ENCODE assay signal across 25 cellular contexts in the genomic region with DNA sequence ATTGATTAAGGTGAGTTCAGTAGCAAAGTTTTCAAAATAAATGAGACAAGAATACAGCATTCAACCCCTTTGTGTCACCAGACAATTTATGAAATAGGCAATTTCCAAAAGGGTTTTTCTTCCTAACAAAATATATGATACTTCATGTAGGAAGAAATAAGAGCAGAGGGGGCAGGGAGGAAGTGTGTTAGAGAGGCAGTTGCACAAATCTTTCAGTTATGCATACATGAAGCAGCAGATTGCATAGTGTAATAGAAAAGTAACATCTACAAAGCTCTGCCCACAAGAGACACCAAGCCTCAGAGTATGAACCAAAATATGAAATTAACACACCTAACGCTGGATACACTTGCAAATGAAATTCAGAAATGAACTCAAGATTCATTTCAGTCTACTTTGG.
"Had no signal": no experiment of that assay in that cellular context is flagged by ENCODE, and none has a peak within 500 bp of the region (broad histone marks: within the 10 kb centered on the region; RNA-seq: fewer than 3 reads in every experiment).

No MANE protein-coding gene starts in this region.

- H3K27me3 ChIP-seq: ascending aorta, hepatocyte, right lobe of liver, transverse colon had no signal

- ATAC-seq: activated naive CD4-positive, alpha-beta T cell treated with anti-CD3 and anti-CD28 coated beads, Interleukin-2, amount 50 U/mL, for 72 hours; activated T-helper 17 cell treated with anti-CD3 and anti-CD28 coated beads, Interleukin-2, amount 50 U/mL, for 72 hours; esophagus mucosa; left lobe of liver; lower lobe of right lung; mucosa of descending colon; right lobe of liver; stimulated activated naive CD8-positive, alpha-beta T cell treated with anti-CD3 and anti-CD28 coated beads, Interleukin-15, amount 100 ng/mL, for 72 hours had no signal

- H3K36me3 ChIP-seq: ascending aorta, lower lobe of right lung, right lobe of liver, transverse colon, WERI-Rb-1 had no signal

- H3K4me1 ChIP-seq: ascending aorta, lower lobe of right lung, transverse colon had no signal

- DNase-seq: activated CD4-positive, alpha-beta T cell treated with anti-CD3 and anti-CD28 coated beads for 1 hour; activated CD4-positive, alpha-beta T cell treated with anti-CD3 and anti-CD28 coated beads, Interleukin-2, amount 50 U/mL, for 4 hours; activated CD8-positive, alpha-beta memory T cell treated with anti-CD3 and anti-CD28 coated beads for 24 hours; activated CD8-positive, alpha-beta memory T cell treated with anti-CD3 and anti-CD28 coated beads, Interleukin-2, amount 50 U/mL, for 4 hours; activated T-cell treated with anti-CD3 and anti-CD28 coated beads, Interleukin-2, amount 50 U/mL, for 24 hours; central memory CD4-positive, alpha-beta T cell; effector memory CD4-positive, alpha-beta T cell; foreskin melanocyte; immature natural killer cell; lower lobe of right lung; mesendoderm; mucosa of descending colon; posterior cingulate gyrus; right lobe of liver; stimulated activated CD4-positive, alpha-beta T cell treated with anti-CD3 and anti-CD28 coated beads, Interleukin-1b, Interleukin-23, amount 100 ng/mL, for 48 hours; stimulated activated naive CD8-positive, alpha-beta T cell treated with anti-CD3 and anti-CD28 coated beads, Interleukin-15, amount 100 ng/mL, for 72 hours; transverse colon; WERI-Rb-1 had no signal

- H3K27ac ChIP-seq: ascending aorta, hepatocyte, lower lobe of right lung, right lobe of liver, skin epidermis, transverse colon, WERI-Rb-1 had no signal

- H3K9me3 ChIP-seq: ascending aorta, lower lobe of right lung, mucosa of descending colon, right lobe of liver, transverse colon had no signal

- H3K4me3 ChIP-seq: ascending aorta, hepatocyte, lower lobe of right lung, mucosa of descending colon, right lobe of liver, skin epidermis, transverse colon had no signal
